12 cellular contexts compared by ENCODE assay signal in genomic region chr5:111144352-111144930, GRCh38. TPM values are rescaled to one million over a fixed set of nuclear protein-coding genes. Genes with fewer than 3 reads are reported as not detected.
A peak's percentile ranks its signal among the peaks of the same experiment; 100 is the strongest.
DNase-seq lines count a peak whose midpoint lies in the region; ATAC-seq and TF ChIP-seq lines count a peak whose summit lies in the region.
"Had no signal": no experiment of that assay in that cellular context is flagged by ENCODE, and none has a peak within 500 bp of the region (broad histone marks: within the 10 kb centered on the region; RNA-seq: fewer than 3 reads in every experiment).

No MANE protein-coding gene starts in this region.

- H3K4me3 ChIP-seq in CD8-positive, alpha-beta memory T cell (ENCODE audit: low read length): no peak overlapping the region

- H3K27me3 ChIP-seq in CD8-positive, alpha-beta memory T cell (ENCODE audit: insufficient read depth, low read length, poor library complexity, severe bottlenecking): no peaks in the 10 kb centered on the region

- no peaks in the 10 kb centered on the region for H3K4me1 ChIP-seq in CD8-positive, alpha-beta memory T cell (ENCODE audit: insufficient read depth, low read length)

- POLR2A ChIA-PET in activated CD8-positive, alpha-beta T cell treated with anti-CD3 and anti-CD28 coated beads for 36 hours (lab: Charles Lee): no interaction called here
- POLR2A ChIA-PET in activated CD8-positive, alpha-beta T cell treated with anti-CD3 and anti-CD28 coated beads, Interleukin-2, amount 10 ng/mL, durations not matched to agents 7 days and 5 days (lab: Charles Lee): no interaction called here
- POLR2A ChIA-PET in CD8-positive, alpha-beta memory T cell (lab: Charles Lee): no interaction called here

- peaks cover 10% of the 10 kb centered on the region for H3K4me1 Mint-ChIP-seq in activated CD8-positive, alpha-beta T cell treated with anti-CD3 and anti-CD28 coated beads for 36 hours (ENCODE audit: low read depth)
- H3K4me1 Mint-ChIP-seq in activated CD8-positive, alpha-beta T cell treated with anti-CD3 and anti-CD28 coated beads, Interleukin-2, amount 10 ng/mL, durations not matched to agents 7 days and 5 days (ENCODE audit: low read depth): peaks cover 7% of the 10 kb centered on the region
- peaks cover 6 to 10% of the 10 kb centered on the region in 2 donors for H3K4me1 Mint-ChIP-seq in stimulated activated naive B cell treated with anti-CD40 and anti-IgM and Interleukin-4, amounts not matched to agents 10 μg/mL and 1 μg/mL and 100 μg/mL, for 72 hours
- H3K4me1 Mint-ChIP-seq in CD8-positive, alpha-beta memory T cell: no peaks in the 10 kb centered on the region
- no peaks in the 10 kb centered on the region for H3K4me1 Mint-ChIP-seq in type B pancreatic cell (ENCODE audit: unreplicated experiment)
- H3K4me1 Mint-ChIP-seq: activated naive CD4-positive, alpha-beta T cell treated with anti-CD3 and anti-CD28 coated beads, Interleukin-2, amount 50 U/mL, for 24 hours; naive B cell had no signal

- H3K27ac Mint-ChIP-seq in activated CD8-positive, alpha-beta T cell treated with anti-CD3 and anti-CD28 coated beads for 36 hours: no peak overlapping the region
- H3K27ac Mint-ChIP-seq in activated CD8-positive, alpha-beta T cell treated with anti-CD3 and anti-CD28 coated beads, Interleukin-2, amount 10 ng/mL, durations not matched to agents 7 days and 5 days: no peak overlapping the region
- H3K27ac Mint-ChIP-seq in stimulated activated naive B cell treated with anti-CD40 and anti-IgM and Interleukin-4, amounts not matched to agents 10 μg/mL and 1 μg/mL and 100 μg/mL, for 72 hours: no peak overlapping the region
- H3K27ac Mint-ChIP-seq in CD8-positive, alpha-beta memory T cell: peak overlapping the region in 1 of 8 donors; percentile 36
- no peak overlapping the region for H3K27ac Mint-ChIP-seq in type B pancreatic cell
- H3K27ac Mint-ChIP-seq: activated naive CD4-positive, alpha-beta T cell treated with anti-CD3 and anti-CD28 coated beads, Interleukin-2, amount 50 U/mL, for 24 hours; naive B cell had no signal

- no peak overlapping the region for H3K4me3 Mint-ChIP-seq in activated CD8-positive, alpha-beta T cell treated with anti-CD3 and anti-CD28 coated beads for 36 hours
- no peak overlapping the region for H3K4me3 Mint-ChIP-seq in activated CD8-positive, alpha-beta T cell treated with anti-CD3 and anti-CD28 coated beads, Interleukin-2, amount 10 ng/mL, durations not matched to agents 7 days and 5 days
- no peak overlapping the region for H3K4me3 Mint-ChIP-seq in stimulated activated naive B cell treated with anti-CD40 and anti-IgM and Interleukin-4, amounts not matched to agents 10 μg/mL and 1 μg/mL and 100 μg/mL, for 72 hours
- no peak overlapping the region for H3K4me3 Mint-ChIP-seq in CD8-positive, alpha-beta memory T cell
- no peak overlapping the region for H3K4me3 Mint-ChIP-seq in type B pancreatic cell
- H3K4me3 Mint-ChIP-seq: activated naive CD4-positive, alpha-beta T cell treated with anti-CD3 and anti-CD28 coated beads, Interleukin-2, amount 50 U/mL, for 24 hours; naive B cell had no signal

- CTCF ChIA-PET in activated CD8-positive, alpha-beta T cell treated with anti-CD3 and anti-CD28 coated beads for 36 hours (lab: Charles Lee): no interaction called here
- CTCF ChIA-PET in activated CD8-positive, alpha-beta T cell treated with anti-CD3 and anti-CD28 coated beads, Interleukin-2, amount 10 ng/mL, durations not matched to agents 7 days and 5 days (lab: Charles Lee): interaction anchor here (0.9 to 1.0 kb wide), 2 partner anchors 14 to 387 kb away, joined by 3 read pairs; no protein-coding TSS in a partner anchor
- CTCF ChIA-PET in CD8-positive, alpha-beta memory T cell (lab: Charles Lee): no interaction called here

- no peak overlapping the region for H3K27ac ChIP-seq in CD8-positive, alpha-beta memory T cell (ENCODE audit: low read depth, low read length)

- no peaks in the 10 kb centered on the region for H3K36me3 Mint-ChIP-seq in activated CD8-positive, alpha-beta T cell treated with anti-CD3 and anti-CD28 coated beads for 36 hours (ENCODE audit: low read depth)
- H3K36me3 Mint-ChIP-seq in activated CD8-positive, alpha-beta T cell treated with anti-CD3 and anti-CD28 coated beads, Interleukin-2, amount 10 ng/mL, durations not matched to agents 7 days and 5 days (ENCODE audit: low read depth): no peaks in the 10 kb centered on the region
- H3K36me3 Mint-ChIP-seq in stimulated activated naive B cell treated with anti-CD40 and anti-IgM and Interleukin-4, amounts not matched to agents 10 μg/mL and 1 μg/mL and 100 μg/mL, for 72 hours: no peaks in the 10 kb centered on the region
- no peaks in the 10 kb centered on the region for H3K36me3 Mint-ChIP-seq in CD8-positive, alpha-beta memory T cell
- H3K36me3 Mint-ChIP-seq in type B pancreatic cell: no peaks in the 10 kb centered on the region
- H3K36me3 Mint-ChIP-seq: activated naive CD4-positive, alpha-beta T cell treated with anti-CD3 and anti-CD28 coated beads, Interleukin-2, amount 50 U/mL, for 24 hours; naive B cell had no signal

- peaks cover 6% of the 10 kb centered on the region for H3K27me3 Mint-ChIP-seq in activated CD8-positive, alpha-beta T cell treated with anti-CD3 and anti-CD28 coated beads for 36 hours
- H3K27me3 Mint-ChIP-seq in activated CD8-positive, alpha-beta T cell treated with anti-CD3 and anti-CD28 coated beads, Interleukin-2, amount 10 ng/mL, durations not matched to agents 7 days and 5 days (ENCODE audit: low read depth): peaks cover 7% of the 10 kb centered on the region
- H3K27me3 Mint-ChIP-seq in stimulated activated naive B cell treated with anti-CD40 and anti-IgM and Interleukin-4, amounts not matched to agents 10 μg/mL and 1 μg/mL and 100 μg/mL, for 72 hours: peaks cover 4 to 20% of the 10 kb centered on the region in 2 donors
- H3K27me3 Mint-ChIP-seq in CD8-positive, alpha-beta memory T cell: peaks cover 0 to 5% of the 10 kb centered on the region in 2 donors
- H3K27me3 Mint-ChIP-seq in type B pancreatic cell: no peaks in the 10 kb centered on the region
- H3K27me3 Mint-ChIP-seq: activated naive CD4-positive, alpha-beta T cell treated with anti-CD3 and anti-CD28 coated beads, Interleukin-2, amount 50 U/mL, for 24 hours had no signal

- peak; percentile 84 for ATAC-seq in activated CD8-positive, alpha-beta T cell treated with anti-CD3 and anti-CD28 coated beads for 36 hours
- no peak for ATAC-seq in activated CD8-positive, alpha-beta T cell treated with anti-CD3 and anti-CD28 coated beads, Interleukin-2, amount 10 ng/mL, durations not matched to agents 7 days and 5 days
- ATAC-seq in HG02588 (IDR thresholded peaks at IDR 0.05; ENCODE audit: unreplicated experiment) (peak; percentile 93), HG03558 (IDR thresholded peaks at IDR 0.05; ENCODE audit: extremely low read depth, unreplicated experiment) (peak; percentile 97)
- ATAC-seq in stimulated activated naive B cell treated with anti-CD40 and anti-IgM and Interleukin-4, amounts not matched to agents 10 μg/mL and 1 μg/mL and 100 μg/mL, for 72 hours (replicated peaks): peak; percentile 45 to 62

- DNase-seq in activated CD8-positive, alpha-beta T cell treated with anti-CD3 and anti-CD28 coated beads for 36 hours: peak; percentile 13
- DNase-seq in activated CD8-positive, alpha-beta T cell treated with anti-CD3 and anti-CD28 coated beads, Interleukin-2, amount 10 ng/mL, durations not matched to agents 7 days and 5 days: no peak
- no peak for DNase-seq in stimulated activated naive B cell treated with anti-CD40 and anti-IgM and Interleukin-4, amounts not matched to agents 10 μg/mL and 1 μg/mL and 100 μg/mL, for 72 hours
- DNase-seq in CD8-positive, alpha-beta memory T cell: no peak
- DNase-seq in type B pancreatic cell (ENCODE audit: extremely low spot score, unreplicated experiment): no peak
- DNase-seq in NCI-H2196 treated with DMSO at 0.1 percent for 48 hours (lab: John Stamatoyannopoulos, UW; ENCODE audit: unreplicated experiment): no peak
- DNase-seq: 8988T, MM.1S, naive B cell had no signal

- H3K9me3 Mint-ChIP-seq in activated CD8-positive, alpha-beta T cell treated with anti-CD3 and anti-CD28 coated beads for 36 hours: no peaks in the 10 kb centered on the region
- no peaks in the 10 kb centered on the region for H3K9me3 Mint-ChIP-seq in activated CD8-positive, alpha-beta T cell treated with anti-CD3 and anti-CD28 coated beads, Interleukin-2, amount 10 ng/mL, durations not matched to agents 7 days and 5 days (ENCODE audit: insufficient read depth)
- no peaks in the 10 kb centered on the region for H3K9me3 Mint-ChIP-seq in stimulated activated naive B cell treated with anti-CD40 and anti-IgM and Interleukin-4, amounts not matched to agents 10 μg/mL and 1 μg/mL and 100 μg/mL, for 72 hours
- H3K9me3 Mint-ChIP-seq in CD8-positive, alpha-beta memory T cell: no peaks in the 10 kb centered on the region
- H3K9me3 Mint-ChIP-seq in type B pancreatic cell: no peaks in the 10 kb centered on the region
- H3K9me3 Mint-ChIP-seq: activated naive CD4-positive, alpha-beta T cell treated with anti-CD3 and anti-CD28 coated beads, Interleukin-2, amount 50 U/mL, for 24 hours; naive B cell had no signal

- H3K9me3 ChIP-seq in CD8-positive, alpha-beta memory T cell (ENCODE audit: low read length): no peaks in the 10 kb centered on the region

- intact Hi-C loops in activated CD8-positive, alpha-beta T cell treated with anti-CD3 and anti-CD28 coated beads for 36 hours (cut with micrococcal nuclease): no loop called here

- no peaks in the 10 kb centered on the region for H3K36me3 ChIP-seq in CD8-positive, alpha-beta memory T cell (ENCODE audit: insufficient read depth, low read length)

- no peak for TF ChIP-seq CTCF in activated CD8-positive, alpha-beta T cell treated with anti-CD3 and anti-CD28 coated beads for 36 hours (IDR thresholded peaks at IDR 0.05)
- TF ChIP-seq CTCF in type B pancreatic cell (conservative IDR thresholded peaks at IDR 0.05): no peak

RNA-seq across cellular contexts. Expression of gene WDR36, which starts 52.3 kb away (rescaled TPM):
- 10 to 100 TPM; 65.1 to 65.6 TPM for total RNA-seq in activated CD8-positive, alpha-beta T cell treated with anti-CD3 and anti-CD28 coated beads for 36 hours
- 10 to 100 TPM; 29.5 to 37.6 TPM for total RNA-seq in activated CD8-positive, alpha-beta T cell treated with anti-CD3 and anti-CD28 coated beads, Interleukin-2, amount 10 ng/mL, durations not matched to agents 7 days and 5 days
- 10 to 100 TPM; 70.2 to 74.8 TPM for total RNA-seq in CD8-positive, alpha-beta memory T cell
- 17.7 TPM for polyA plus RNA-seq in CD8-positive, alpha-beta memory T cell
- total RNA-seq in type B pancreatic cell (ENCODE audit: low replicate concordance): 23.8 and 31.6 TPM in 2 replicates
